Comparison of ENCODE assay signal across 15 cellular contexts in the genomic region with DNA sequence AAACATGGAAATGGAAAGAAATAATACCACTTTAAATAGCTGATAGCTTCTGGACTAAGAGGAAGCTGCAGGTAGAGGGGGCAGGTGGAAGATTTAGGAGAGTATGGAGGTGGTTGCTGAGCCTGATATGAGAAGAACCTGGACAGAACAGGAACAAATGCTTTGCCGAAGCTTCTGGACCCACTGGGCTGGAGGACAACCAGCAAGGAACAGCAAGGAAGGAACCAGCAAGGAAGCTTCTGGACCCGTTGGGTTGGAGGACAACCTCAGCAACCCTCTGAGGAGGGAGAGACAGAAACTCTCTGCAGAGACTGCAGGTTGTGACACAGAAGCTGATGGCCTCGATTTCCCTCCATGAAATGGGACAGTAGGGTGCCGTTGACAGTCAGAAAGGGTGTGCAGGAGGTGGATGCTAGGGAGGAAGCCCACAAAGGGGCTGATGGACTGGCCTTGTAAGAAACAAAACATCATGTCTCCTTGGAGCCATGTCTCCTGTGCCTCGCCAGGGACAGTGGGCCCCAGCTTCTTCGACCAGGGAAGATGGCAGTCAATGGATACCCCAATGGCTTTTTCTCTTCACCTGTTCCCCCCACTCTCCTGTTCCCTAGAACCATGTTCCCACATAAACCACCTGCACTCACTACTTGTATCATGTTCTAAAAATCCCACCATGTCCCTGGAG. TPM values are rescaled to one million over a fixed set of nuclear protein-coding genes. Genes with fewer than 3 reads are reported as not detected.
A peak's percentile ranks its signal among the peaks of the same experiment; 100 is the strongest.
DNase-seq lines count a peak whose midpoint lies in the region; ATAC-seq and TF ChIP-seq lines count a peak whose summit lies in the region.
"Had no signal": no experiment of that assay in that cellular context is flagged by ENCODE, and none has a peak within 500 bp of the region (broad histone marks: within the 10 kb centered on the region; RNA-seq: fewer than 3 reads in every experiment).

No MANE protein-coding gene starts in this region.

- peaks cover 21% of the 10 kb centered on the region for H3K27me3 Mint-ChIP-seq in activated CD8-positive, alpha-beta T cell treated with anti-CD3 and anti-CD28 coated beads, Interleukin-2, amount 10 ng/mL, durations not matched to agents 7 days and 5 days (ENCODE audit: low read depth)
- peaks cover 7% of the 10 kb centered on the region for H3K27me3 Mint-ChIP-seq in activated CD8-positive, alpha-beta T cell treated with anti-CD3 and anti-CD28 coated beads for 36 hours
- H3K27me3 Mint-ChIP-seq in progenitor cell of endocrine pancreas: peaks cover 75% of the 10 kb centered on the region

- intact Hi-C loops in activated CD8-positive, alpha-beta T cell treated with anti-CD3 and anti-CD28 coated beads for 36 hours (cut with micrococcal nuclease): no loop called here
- intact Hi-C loops in left ventricle myocardium superior (cut with micrococcal nuclease): no loop called here

- DNase-seq in activated CD8-positive, alpha-beta T cell treated with anti-CD3 and anti-CD28 coated beads, Interleukin-2, amount 10 ng/mL, durations not matched to agents 7 days and 5 days: peak; percentile 16
- no peak for DNase-seq in activated CD8-positive, alpha-beta T cell treated with anti-CD3 and anti-CD28 coated beads for 36 hours
- DNase-seq in right atrium auricular region (ENCODE audit: low spot score) (peak; percentile 16), left ventricle myocardium superior (no peak), progenitor cell of endocrine pancreas (ENCODE audit: low spot score, unreplicated experiment) (peak; percentile 6), NOMO-1 treated with dmso at 0.1 percent for 144 hours (lab: John Stamatoyannopoulos, UW; ENCODE audit: unreplicated experiment) (no peak)
- DNase-seq: NCI-H2029 had no signal

- ATAC-seq in activated CD8-positive, alpha-beta T cell treated with anti-CD3 and anti-CD28 coated beads, Interleukin-2, amount 10 ng/mL, durations not matched to agents 7 days and 5 days: no peak
- ATAC-seq in activated CD8-positive, alpha-beta T cell treated with anti-CD3 and anti-CD28 coated beads for 36 hours: no peak
- no peak for ATAC-seq in left ventricle myocardium superior
- ATAC-seq in HG03139 (IDR thresholded peaks at IDR 0.05; ENCODE audit: unreplicated experiment): no peak
- no peak for ATAC-seq in GM21619 (IDR thresholded peaks at IDR 0.05; ENCODE audit: unreplicated experiment)

- no peak overlapping the region for H3K4me3 Mint-ChIP-seq in activated CD8-positive, alpha-beta T cell treated with anti-CD3 and anti-CD28 coated beads, Interleukin-2, amount 10 ng/mL, durations not matched to agents 7 days and 5 days
- H3K4me3 Mint-ChIP-seq in activated CD8-positive, alpha-beta T cell treated with anti-CD3 and anti-CD28 coated beads for 36 hours: no peak overlapping the region
- no peak overlapping the region for H3K4me3 Mint-ChIP-seq in progenitor cell of endocrine pancreas (ENCODE audit: low read depth)
- H3K4me3 Mint-ChIP-seq: CD4-positive, alpha-beta memory T cell had no signal

- CTCF ChIA-PET in activated CD8-positive, alpha-beta T cell treated with anti-CD3 and anti-CD28 coated beads, Interleukin-2, amount 10 ng/mL, durations not matched to agents 7 days and 5 days (lab: Charles Lee): interaction anchor here (1.3 to 2.1 kb wide), 5 partner anchors 27 to 406 kb away, joined by 3 to 13 read pairs (median 8); no protein-coding TSS in a partner anchor
- CTCF ChIA-PET in activated CD8-positive, alpha-beta T cell treated with anti-CD3 and anti-CD28 coated beads for 36 hours (lab: Charles Lee): interaction anchor here (0.6 to 3.3 kb wide), 12 partner anchors 9 to 516 kb away, joined by 3 to 16 read pairs (median 4); a partner anchor contains a TSS

- no peak for TF ChIP-seq CTCF in activated CD8-positive, alpha-beta T cell treated with anti-CD3 and anti-CD28 coated beads for 36 hours (IDR thresholded peaks at IDR 0.05)
- TF ChIP-seq CTCF in right atrium auricular region (IDR thresholded peaks at IDR 0.05) (no peak), progenitor cell of endocrine pancreas (IDR thresholded peaks at IDR 0.05; ENCODE audit: unreplicated experiment) (no peak)

- peaks cover 0 to 25% of the 10 kb centered on the region in 2 donors for H3K9me3 ChIP-seq in right atrium auricular region

- no peak overlapping the region for H3K27ac ChIP-seq in right atrium auricular region
- H3K27ac ChIP-seq: 22Rv1, BLaER1, Peyer's patch, SJCRH30 had no signal

- H3K4me3 ChIP-seq in right atrium auricular region: no peak overlapping the region
- H3K4me3 ChIP-seq: BLaER1, Peyer's patch, SJCRH30 had no signal

- no peaks in the 10 kb centered on the region for H3K36me3 ChIP-seq in right atrium auricular region
- H3K36me3 ChIP-seq: BLaER1, Peyer's patch, SJCRH30 had no signal

- no peaks in the 10 kb centered on the region for H3K4me1 Mint-ChIP-seq in activated CD8-positive, alpha-beta T cell treated with anti-CD3 and anti-CD28 coated beads, Interleukin-2, amount 10 ng/mL, durations not matched to agents 7 days and 5 days (ENCODE audit: low read depth)
- no peaks in the 10 kb centered on the region for H3K4me1 Mint-ChIP-seq in activated CD8-positive, alpha-beta T cell treated with anti-CD3 and anti-CD28 coated beads for 36 hours (ENCODE audit: low read depth)
- no peaks in the 10 kb centered on the region for H3K4me1 Mint-ChIP-seq in progenitor cell of endocrine pancreas (ENCODE audit: low read depth)
- H3K4me1 Mint-ChIP-seq: CD4-positive, alpha-beta memory T cell had no signal

- no peaks in the 10 kb centered on the region for H3K4me1 ChIP-seq in right atrium auricular region
- H3K4me1 ChIP-seq: BLaER1, Caco-2, Peyer's patch, SJCRH30 had no signal

- peaks cover 10% of the 10 kb centered on the region for H3K9me3 Mint-ChIP-seq in activated CD8-positive, alpha-beta T cell treated with anti-CD3 and anti-CD28 coated beads, Interleukin-2, amount 10 ng/mL, durations not matched to agents 7 days and 5 days (ENCODE audit: insufficient read depth)
- peaks cover 19% of the 10 kb centered on the region for H3K9me3 Mint-ChIP-seq in activated CD8-positive, alpha-beta T cell treated with anti-CD3 and anti-CD28 coated beads for 36 hours
- peaks cover 13% of the 10 kb centered on the region for H3K9me3 Mint-ChIP-seq in progenitor cell of endocrine pancreas (ENCODE audit: low read depth)

- no peaks in the 10 kb centered on the region for H3K27me3 ChIP-seq in right atrium auricular region
- H3K27me3 ChIP-seq: Peyer's patch, SJCRH30 had no signal

- H3K36me3 Mint-ChIP-seq in activated CD8-positive, alpha-beta T cell treated with anti-CD3 and anti-CD28 coated beads, Interleukin-2, amount 10 ng/mL, durations not matched to agents 7 days and 5 days (ENCODE audit: low read depth): no peaks in the 10 kb centered on the region
- H3K36me3 Mint-ChIP-seq in activated CD8-positive, alpha-beta T cell treated with anti-CD3 and anti-CD28 coated beads for 36 hours (ENCODE audit: low read depth): no peaks in the 10 kb centered on the region
- H3K36me3 Mint-ChIP-seq in progenitor cell of endocrine pancreas (ENCODE audit: insufficient read depth): no peaks in the 10 kb centered on the region

- POLR2A ChIA-PET in activated CD8-positive, alpha-beta T cell treated with anti-CD3 and anti-CD28 coated beads, Interleukin-2, amount 10 ng/mL, durations not matched to agents 7 days and 5 days (lab: Charles Lee): interaction anchor here (0.9 kb wide), 1 partner anchor 84 kb away, joined by 3 read pairs; a partner anchor contains a TSS
- POLR2A ChIA-PET in activated CD8-positive, alpha-beta T cell treated with anti-CD3 and anti-CD28 coated beads for 36 hours (lab: Charles Lee): interaction anchor here (0.6 to 0.9 kb wide), 2 partner anchors 225 to 459 kb away, joined by 3 to 4 read pairs; a partner anchor contains a TSS

- H3K27ac Mint-ChIP-seq in activated CD8-positive, alpha-beta T cell treated with anti-CD3 and anti-CD28 coated beads, Interleukin-2, amount 10 ng/mL, durations not matched to agents 7 days and 5 days: no peak overlapping the region
- no peak overlapping the region for H3K27ac Mint-ChIP-seq in activated CD8-positive, alpha-beta T cell treated with anti-CD3 and anti-CD28 coated beads for 36 hours
- no peak overlapping the region for H3K27ac Mint-ChIP-seq in progenitor cell of endocrine pancreas
- H3K27ac Mint-ChIP-seq: CD4-positive, alpha-beta memory T cell had no signal

RNA-seq across cellular contexts. Expression of a gene that starts 8.3 kb away (rescaled TPM):
- total RNA-seq in activated CD8-positive, alpha-beta T cell treated with anti-CD3 and anti-CD28 coated beads, Interleukin-2, amount 10 ng/mL, durations not matched to agents 7 days and 5 days: not detected
- total RNA-seq in activated CD8-positive, alpha-beta T cell treated with anti-CD3 and anti-CD28 coated beads for 36 hours: not detected
- total RNA-seq in right atrium auricular region (not detected), left ventricle myocardium superior (not detected), progenitor cell of endocrine pancreas (not detected in 2 replicates)
- total RNA-seq: CD4-positive, alpha-beta memory T cell; Peyer's patch; SJCRH30 had no signal

RNA-seq across cellular contexts. Expression of a gene that starts 50.8 kb away (rescaled TPM):
- not detected for total RNA-seq in activated CD8-positive, alpha-beta T cell treated with anti-CD3 and anti-CD28 coated beads, Interleukin-2, amount 10 ng/mL, durations not matched to agents 7 days and 5 days
- not detected for total RNA-seq in activated CD8-positive, alpha-beta T cell treated with anti-CD3 and anti-CD28 coated beads for 36 hours
- total RNA-seq in right atrium auricular region (1 to 10 TPM in 1 of 2 donors, under 1 TPM in 1; 0.78 to 2.2 TPM), left ventricle myocardium superior (2.5 TPM), progenitor cell of endocrine pancreas (1.2 TPM in 2 replicates)

Comparison
In these comparisons a context has a peak if more than half of its experiments do, and no peak if none do; other contexts are left out.
1. DNase-seq: peak in activated CD8-positive, alpha-beta T cell treated with anti-CD3 and anti-CD28 coated beads, Interleukin-2, amount 10 ng/mL, durations not matched to agents 7 days and 5 days (single experiment), right atrium auricular region (single experiment) and progenitor cell of endocrine pancreas (single experiment); none in activated CD8-positive, alpha-beta T cell treated with anti-CD3 and anti-CD28 coated beads for 36 hours (single experiment), left ventricle myocardium superior (single experiment) and NOMO-1 treated with dmso at 0.1 percent for 144 hours (single experiment).